ENCODE assay signal across 10 cellular contexts in genomic region chr17:3886776-3887175, GRCh38. TPM values are rescaled to one million over a fixed set of nuclear protein-coding genes. Genes with fewer than 3 reads are reported as not detected.
DNase-seq lines count a peak whose midpoint lies in the region; ATAC-seq, FAIRE-seq and TF ChIP-seq lines count a peak whose summit lies in the region.
"Had no signal": no experiment of that assay in that cellular context is flagged by ENCODE, and none has a peak within 500 bp of the region (broad histone marks: within the 10 kb centered on the region; RNA-seq: fewer than 3 reads in every experiment).

No MANE protein-coding gene starts in this region.

- intact Hi-C loops in HepG2 (cut with micrococcal nuclease; ENCODE audit: unreplicated experiment): no loop called here
- intact Hi-C loops in breast epithelium (cut with DNase I; ENCODE audit: low total_unique reads): no loop called here
- intact Hi-C loops in uterus (cut with DNase I; ENCODE audit: low total_unique reads): no loop called here

- H3K27me3 ChIP-seq in liver (ENCODE audit: control insufficient read depth in 4 of 4, insufficient read depth in 4 of 4, low read length in 3 of 4): peaks cover 0 to 2% (median 0%) of the 10 kb centered on the region in 4 donors
- H3K27me3 ChIP-seq in HepG2 (ENCODE audit: control insufficient read depth in 1 of 2, insufficient read depth in 2 of 2, low read length in 2 of 2): no peaks in the 10 kb centered on the region
- no peaks in the 10 kb centered on the region for H3K27me3 ChIP-seq in breast epithelium
- no peaks in the 10 kb centered on the region for H3K27me3 ChIP-seq in mesenchymal stem cell (ENCODE audit: control insufficient read depth in 1 of 2, insufficient read depth in 1 of 2, low read length in 2 of 2)
- H3K27me3 ChIP-seq in uterus: no peaks in the 10 kb centered on the region

- FAIRE-seq in HepG2 (lab: Jason Lieb, UNC): no peak

- in situ Hi-C loops in HepG2 (cut with HindIII; ENCODE audit: extremely low pct_ligation_motif_present, low pct_unique_long_range_greater_than_20kb): no loop called here

- H2AK5ac ChIP-seq in mesenchymal stem cell (ENCODE audit: low read length, severe bottlenecking): peak overlapping the region; percentile 42

- H2BK5ac ChIP-seq in mesenchymal stem cell (ENCODE audit: low read depth, low read length, poor library complexity, severe bottlenecking): no peak overlapping the region

- no peak for TF ChIP-seq EP300 in HepG2 (IDR thresholded peaks at IDR 0.05; ENCODE audit: low read depth in 2 of 2, low read length in 2 of 2)
- TF ChIP-seq EP300 in HepG2 (CRISPR knock-in tag; IDR thresholded peaks at IDR 0.05; ENCODE audit: borderline replicate concordance): no peak

- H3K9ac ChIP-seq in liver (ENCODE audit: low read depth in 1 of 2, low read length in 2 of 2) (no peak overlapping the region), HepG2 (ENCODE audit: insufficient read depth, low read depth, low read length) (no peak overlapping the region), mesenchymal stem cell (ENCODE audit: low read length) (peak overlapping the region; percentile 88)

- H2BK12ac ChIP-seq in mesenchymal stem cell (ENCODE audit: low read length in 2 of 2): peak overlapping the region; percentile 11 to 69

- peak overlapping the region in 1 of 2 experiments; percentile 71 for H3K18ac ChIP-seq in mesenchymal stem cell (ENCODE audit: low read depth in 1 of 2, low read length in 2 of 2)

- H3K23ac ChIP-seq in mesenchymal stem cell (ENCODE audit: low read length in 2 of 2): no peak overlapping the region

- no peak overlapping the region for H4K91ac ChIP-seq in mesenchymal stem cell (ENCODE audit: low read length)

- DNase-seq in HepG2 (ENCODE audit: low spot score): no peak
- DNase-seq in breast epithelium (ENCODE audit: low spot score in 2 of 2): no peak
- no peak for DNase-seq in mesenchymal stem cell
- DNase-seq in uterus: no peak
- no peak for DNase-seq in HK-2 (ENCODE audit: unreplicated experiment)
- no peak for DNase-seq in COLO668 (lab: John Stamatoyannopoulos, UW; ENCODE audit: unreplicated experiment)
- DNase-seq in RKO (ENCODE audit: low spot score): no peak
- DNase-seq: Caco-2, NCI-H187 had no signal

- peaks cover 7% of the 10 kb centered on the region for H3K79me1 ChIP-seq in mesenchymal stem cell (replicated peaks; ENCODE audit: low read length, poor library complexity, severe bottlenecking)

- H3K4me2 ChIP-seq in HepG2 (ENCODE audit: low read depth, low read length) (no peak overlapping the region), mesenchymal stem cell (ENCODE audit: low read length, poor library complexity, severe bottlenecking) (no peak overlapping the region)

- H3K9me3 ChIP-seq in liver (ENCODE audit: control insufficient read depth in 4 of 4, low read length in 3 of 4) (no peaks in the 10 kb centered on the region), HepG2 (ENCODE audit: low read length) (no peaks in the 10 kb centered on the region), breast epithelium (no peaks in the 10 kb centered on the region), mesenchymal stem cell (ENCODE audit: control insufficient read depth, low read length) (no peaks in the 10 kb centered on the region), uterus (no peaks in the 10 kb centered on the region)
- H3K9me3 ChIP-seq: Caco-2 had no signal

- no peak for TF ChIP-seq POLR2A in HepG2 (IDR thresholded peaks at IDR 0.05; ENCODE audit: insufficient read depth in 1 of 2, low read depth in 2 of 2, low read length in 2 of 2)
- TF ChIP-seq POLR2A in breast epithelium (IDR thresholded peaks at IDR 0.05): no peak
- no peak for TF ChIP-seq POLR2A in uterus (IDR thresholded peaks at IDR 0.05)

- H2BK15ac ChIP-seq in mesenchymal stem cell (ENCODE audit: low read depth, poor library complexity, severe bottlenecking): no peak overlapping the region

- no peak for ATAC-seq in HepG2

- H3K79me2 ChIP-seq in HepG2 (ENCODE audit: insufficient read depth, low read length): no peaks in the 10 kb centered on the region

- no peak overlapping the region for H4K8ac ChIP-seq in mesenchymal stem cell (ENCODE audit: low read length)

- peak overlapping the region in 1 of 2 experiments; percentile 8 for H3K4ac ChIP-seq in mesenchymal stem cell (ENCODE audit: low read depth in 1 of 2, low read length in 2 of 2)

- TF ChIP-seq RAD21 in liver (IDR thresholded peaks at IDR 0.05) (no peak), HepG2 (CRISPR knock-in tag; IDR thresholded peaks at IDR 0.05) (no peak)

- H3K36me3 ChIP-seq in liver (ENCODE audit: control insufficient read depth in 4 of 4, insufficient read depth in 3 of 4, low read depth in 1 of 4, low read length in 3 of 4): no peaks in the 10 kb centered on the region
- no peaks in the 10 kb centered on the region; a peak in 1 of 5 replicates for H3K36me3 ChIP-seq in HepG2 (replicated peaks in 1 of 2; ENCODE audit: control insufficient read depth in 1 of 2, insufficient read depth in 2 of 2, low read length in 2 of 2)
- no peaks in the 10 kb centered on the region for H3K36me3 ChIP-seq in breast epithelium
- peaks cover 35 to 42% of the 10 kb centered on the region in 2 experiments for H3K36me3 ChIP-seq in mesenchymal stem cell (ENCODE audit: control insufficient read depth in 1 of 2, insufficient read depth in 2 of 2, low read depth in 1 of 2, low read length in 2 of 2)
- no peaks in the 10 kb centered on the region for H3K36me3 ChIP-seq in uterus

- H2BK120ac ChIP-seq in mesenchymal stem cell (ENCODE audit: low read depth, low read length): no peak overlapping the region

- POLR2A ChIA-PET in HepG2 (lab: Yijun Ruan, JAX): no interaction called here

- H4K20me1 ChIP-seq in HepG2 (ENCODE audit: insufficient read depth, low read length): no peaks in the 10 kb centered on the region

- no peak overlapping the region for H3K14ac ChIP-seq in mesenchymal stem cell (ENCODE audit: low read length in 2 of 2)

- H3K4me1 ChIP-seq in liver (ENCODE audit: control insufficient read depth in 4 of 4, insufficient read depth in 4 of 4, low read length in 3 of 4): peaks cover 0 to 13% (median 6%) of the 10 kb centered on the region in 4 donors
- peaks cover 6% of the 10 kb centered on the region for H3K4me1 ChIP-seq in HepG2 (ENCODE audit: insufficient read depth, low read length)
- peaks cover 14 to 23% of the 10 kb centered on the region in 2 donors for H3K4me1 ChIP-seq in breast epithelium
- H3K4me1 ChIP-seq in mesenchymal stem cell (ENCODE audit: control insufficient read depth, insufficient read depth, low read depth, low read length): peaks cover 78% of the 10 kb centered on the region
- H3K4me1 ChIP-seq in uterus: peaks cover 8 to 41% of the 10 kb centered on the region in 2 donors
- H3K4me1 ChIP-seq: Caco-2 had no signal

- H3K4me3 ChIP-seq in liver (ENCODE audit: low read depth in 1 of 3, low read length in 3 of 3): no peak overlapping the region
- no peak overlapping the region for H3K4me3 ChIP-seq in HepG2 (replicated peaks in 1 of 3; ENCODE audit: insufficient read depth in 1 of 3, low read depth in 2 of 3, low read length in 3 of 3)
- H3K4me3 ChIP-seq in breast epithelium: no peak overlapping the region
- no peak overlapping the region for H3K4me3 ChIP-seq in mesenchymal stem cell (ENCODE audit: insufficient read depth in 1 of 2, low read depth in 1 of 2, low read length in 2 of 2)
- H3K4me3 ChIP-seq in uterus: no peak overlapping the region

- TF ChIP-seq CTCF in liver (IDR thresholded peaks at IDR 0.05; ENCODE audit: low read depth, low read length, missing input control): no peak
- TF ChIP-seq CTCF in HepG2 (CRISPR knock-in tag; IDR thresholded peaks at IDR 0.05): no peak
- no peak for TF ChIP-seq CTCF in breast epithelium (IDR thresholded peaks at IDR 0.05)
- TF ChIP-seq CTCF in uterus (IDR thresholded peaks at IDR 0.05): no peak

- CTCF ChIA-PET in HepG2 (lab: Yijun Ruan, JAX; ENCODE audit: low intra/inter-chr PET ratio, low total read pairs): no interaction called here

- 62% methylated on average over 10 of the region's 10 CpGs for WGBS in liver
- 90% methylated on average over 8 of the region's 10 CpGs for WGBS in HepG2 (ENCODE audit: low lambda C conversion rate)
- WGBS in mesenchymal stem cell: 82% methylated on average over 10 of the region's 10 CpGs

- no TSS peak for BruUV-seq in HepG2 (replicated peaks; lab: Mats Ljungman, UMichigan)

- H2AFZ ChIP-seq in HepG2 (ENCODE audit: low read length) (no peak overlapping the region), mesenchymal stem cell (ENCODE audit: low read depth, low read length) (no peak overlapping the region)

- H3K27ac ChIP-seq in liver (ENCODE audit: low read depth in 1 of 2, low read length in 2 of 2): peak overlapping the region; percentile 53 to 55
- H3K27ac ChIP-seq in HepG2 (ENCODE audit: extremely low read length, insufficient read depth, low read length): no peak overlapping the region
- peak overlapping the region; percentile 87 to 92 for H3K27ac ChIP-seq in breast epithelium
- H3K27ac ChIP-seq in mesenchymal stem cell (ENCODE audit: low read length, poor library complexity, severe bottlenecking): no peak overlapping the region
- H3K27ac ChIP-seq in uterus: peak overlapping the region; percentile 96 to 97

RNA-seq across cellular contexts. Expression of gene CAMKK1, which starts 6.1 kb away (rescaled TPM):
- total RNA-seq in liver: under 1 TPM; 0.51 to 0.67 TPM
- under 1 TPM; 0.24 to 0.48 TPM for polyA plus RNA-seq in liver
- total RNA-seq in HepG2 (2016; rRNA removed; fragmentation: Illumina TruSeq; extraction: Trizol): 0.83 and 1.5 TPM in 2 replicates
- total RNA-seq in HepG2 (2016; cell fraction: cytosol; rRNA removed; fragmentation: Illumina TruSeq; extraction: Trizol; ENCODE audit: low read depth): 0.09 and 0.20 TPM in 2 replicates
- 0.85 and 1.3 TPM in 2 replicates for total RNA-seq in HepG2 (2016; cell fraction: insoluble cytoplasmic fraction; rRNA removed; fragmentation: Illumina TruSeq; extraction: Trizol)
- total RNA-seq in HepG2 (2016; cell fraction: membrane; rRNA removed; fragmentation: Illumina TruSeq; extraction: Trizol): 0.62 and 0.65 TPM in 2 replicates
- 1.3 and 1.8 TPM in 2 replicates for total RNA-seq in HepG2 (2016; cell fraction: nucleus; rRNA removed; fragmentation: Illumina TruSeq; extraction: Trizol)
- polyA plus RNA-seq in HepG2 (2011; rRNA removed): 1.6 and 2.1 TPM in 2 replicates
- polyA plus RNA-seq in HepG2 (2011; cell fraction: cytosol; rRNA removed): 1.1 TPM in 2 replicates
- polyA plus RNA-seq in HepG2 (2011; cell fraction: nucleus; rRNA removed): 6.4 and 7.0 TPM in 2 replicates
- 1.1 and 1.4 TPM in 2 replicates for polyA plus RNA-seq in HepG2 (2012)
- 0.11 and 0.17 TPM in 2 replicates for polyA plus RNA-seq in HepG2 (2016; cell fraction: cytosol; fragmentation: Illumina TruSeq; extraction: Trizol; ENCODE audit: low read depth)
- polyA plus RNA-seq in HepG2 (2016; cell fraction: insoluble cytoplasmic fraction; fragmentation: Illumina TruSeq; extraction: Trizol; ENCODE audit: low read depth): 0.91 and 0.97 TPM in 2 replicates
- 0.35 and 0.49 TPM in 2 replicates for polyA plus RNA-seq in HepG2 (2016; cell fraction: membrane; fragmentation: Illumina TruSeq; extraction: Trizol; ENCODE audit: low read depth)
- polyA plus RNA-seq in HepG2 (2016; cell fraction: nucleus; fragmentation: Illumina TruSeq; extraction: Trizol; ENCODE audit: insufficient read depth, low read depth): 3.4 and 4.1 TPM in 2 replicates
- polyA minus RNA-seq in HepG2 (2011; rRNA and poly(A)+ RNA removed; ENCODE audit: low replicate concordance): 2.5 and 40.0 TPM in 2 replicates
- polyA minus RNA-seq in HepG2 (2011; cell fraction: cytosol; rRNA and poly(A)+ RNA removed): 0.20 and 0.62 TPM in 2 replicates
- polyA minus RNA-seq in HepG2 (2011; cell fraction: nucleus; rRNA and poly(A)+ RNA removed): 1.5 and 2.2 TPM in 2 replicates
- total RNA-seq in breast epithelium: 1 to 10 TPM; 3.0 to 7.8 (median 6.9) TPM
- polyA plus RNA-seq in mesenchymal stem cell (2013, experiment 1 of 2): 3.0 TPM
- 2.6 TPM for polyA plus RNA-seq in mesenchymal stem cell (2013, experiment 2 of 2)
- total RNA-seq in uterus: 10 to 100 TPM in 1 of 4 donors, 1 to 10 TPM in 3; 2.6 to 37.6 (median 6.4) TPM

RNA-seq across cellular contexts. Expression of gene P2RX1, which starts 29.5 kb away (rescaled TPM):
- total RNA-seq in liver (1 to 10 TPM in 1 of 2 donors, under 1 TPM in 1; 0.75 to 5.2 TPM), HepG2 (2016; rRNA removed; fragmentation: Illumina TruSeq; extraction: Trizol) (0.04 TPM in 1 of 2 replicates, not detected in the other), breast epithelium (1 to 10 TPM; 1.2 to 3.5 (median 2.0) TPM), uterus (10 to 100 TPM in 2 of 4 donors, 1 to 10 TPM in 2; 1.2 to 18.8 (median 9.9) TPM)
- polyA plus RNA-seq in liver (under 1 TPM; 0.44 to 0.53 TPM), HepG2 (2011; rRNA removed) (0.50 and 0.84 TPM in 2 replicates)
- not detected in 2 replicates for total RNA-seq in HepG2 (2016; cell fraction: cytosol; rRNA removed; fragmentation: Illumina TruSeq; extraction: Trizol; ENCODE audit: low read depth)
- total RNA-seq in HepG2 (2016; cell fraction: insoluble cytoplasmic fraction; rRNA removed; fragmentation: Illumina TruSeq; extraction: Trizol): 0.04 TPM in 1 of 2 replicates, not detected in the other
- total RNA-seq in HepG2 (2016; cell fraction: membrane; rRNA removed; fragmentation: Illumina TruSeq; extraction: Trizol): not detected in 2 replicates
- total RNA-seq in HepG2 (2016; cell fraction: nucleus; rRNA removed; fragmentation: Illumina TruSeq; extraction: Trizol): 0.12 TPM in 1 of 2 replicates, not detected in the other
- 0.12 and 0.33 TPM in 2 replicates for polyA plus RNA-seq in HepG2 (2011; cell fraction: cytosol; rRNA removed)
- polyA plus RNA-seq in HepG2 (2011; cell fraction: nucleus; rRNA removed): 2.2 and 2.3 TPM in 2 replicates
- polyA plus RNA-seq in HepG2 (2012): 0.20 and 0.44 TPM in 2 replicates
- polyA plus RNA-seq in HepG2 (2016; cell fraction: cytosol; fragmentation: Illumina TruSeq; extraction: Trizol; ENCODE audit: low read depth): not detected in 2 replicates
- not detected in 2 replicates for polyA plus RNA-seq in HepG2 (2016; cell fraction: insoluble cytoplasmic fraction; fragmentation: Illumina TruSeq; extraction: Trizol; ENCODE audit: low read depth)
- not detected in 2 replicates for polyA plus RNA-seq in HepG2 (2016; cell fraction: membrane; fragmentation: Illumina TruSeq; extraction: Trizol; ENCODE audit: low read depth)
- polyA plus RNA-seq in HepG2 (2016; cell fraction: nucleus; fragmentation: Illumina TruSeq; extraction: Trizol; ENCODE audit: insufficient read depth, low read depth): 0.15 TPM in 1 of 2 replicates, not detected in the other
- polyA minus RNA-seq in HepG2 (2011; rRNA and poly(A)+ RNA removed; ENCODE audit: low replicate concordance): 0.19 and 0.34 TPM in 2 replicates
- polyA minus RNA-seq in HepG2 (2011; cell fraction: cytosol; rRNA and poly(A)+ RNA removed): 0.18 TPM in 1 of 2 replicates, not detected in the other
- 0.39 and 0.62 TPM in 2 replicates for polyA minus RNA-seq in HepG2 (2011; cell fraction: nucleus; rRNA and poly(A)+ RNA removed)
- 0.47 TPM for polyA plus RNA-seq in mesenchymal stem cell (2013, experiment 1 of 2)
- polyA plus RNA-seq in mesenchymal stem cell (2013, experiment 2 of 2): 0.49 TPM

RNA-seq across cellular contexts. Expression of gene NCBP3, which starts 40.7 kb away (rescaled TPM):
- total RNA-seq in liver (10 to 100 TPM; 11.8 to 17.1 TPM), HepG2 (2016; rRNA removed; fragmentation: Illumina TruSeq; extraction: Trizol) (20.6 and 24.8 TPM in 2 replicates), breast epithelium (10 to 100 TPM; 21.6 to 34.1 (median 25.9) TPM), uterus (10 to 100 TPM; 16.5 to 46.7 (median 30.1) TPM)
- polyA plus RNA-seq in liver (1 to 10 TPM; 4.6 to 4.8 TPM), HepG2 (2011; rRNA removed) (16.6 and 19.5 TPM in 2 replicates)
- total RNA-seq in HepG2 (2016; cell fraction: cytosol; rRNA removed; fragmentation: Illumina TruSeq; extraction: Trizol; ENCODE audit: low read depth): 3.9 and 4.8 TPM in 2 replicates
- total RNA-seq in HepG2 (2016; cell fraction: insoluble cytoplasmic fraction; rRNA removed; fragmentation: Illumina TruSeq; extraction: Trizol): 21.8 and 23.5 TPM in 2 replicates
- total RNA-seq in HepG2 (2016; cell fraction: membrane; rRNA removed; fragmentation: Illumina TruSeq; extraction: Trizol): 7.8 and 9.5 TPM in 2 replicates
- 30.1 and 35.2 TPM in 2 replicates for total RNA-seq in HepG2 (2016; cell fraction: nucleus; rRNA removed; fragmentation: Illumina TruSeq; extraction: Trizol)
- 4.6 and 5.5 TPM in 2 replicates for polyA plus RNA-seq in HepG2 (2011; cell fraction: cytosol; rRNA removed)
- polyA plus RNA-seq in HepG2 (2011; cell fraction: nucleus; rRNA removed): 27.4 and 36.6 TPM in 2 replicates
- 22.5 and 26.0 TPM in 2 replicates for polyA plus RNA-seq in HepG2 (2012)
- 1.2 and 1.9 TPM in 2 replicates for polyA plus RNA-seq in HepG2 (2016; cell fraction: cytosol; fragmentation: Illumina TruSeq; extraction: Trizol; ENCODE audit: low read depth)
- 22.8 and 23.0 TPM in 2 replicates for polyA plus RNA-seq in HepG2 (2016; cell fraction: insoluble cytoplasmic fraction; fragmentation: Illumina TruSeq; extraction: Trizol; ENCODE audit: low read depth)
- polyA plus RNA-seq in HepG2 (2016; cell fraction: membrane; fragmentation: Illumina TruSeq; extraction: Trizol; ENCODE audit: low read depth): 4.1 and 4.3 TPM in 2 replicates
- 77.0 and 80.1 TPM in 2 replicates for polyA plus RNA-seq in HepG2 (2016; cell fraction: nucleus; fragmentation: Illumina TruSeq; extraction: Trizol; ENCODE audit: insufficient read depth, low read depth)
- 8.7 and 10.7 TPM in 2 replicates for polyA minus RNA-seq in HepG2 (2011; rRNA and poly(A)+ RNA removed; ENCODE audit: low replicate concordance)
- polyA minus RNA-seq in HepG2 (2011; cell fraction: cytosol; rRNA and poly(A)+ RNA removed): 3.4 and 5.1 TPM in 2 replicates
- polyA minus RNA-seq in HepG2 (2011; cell fraction: nucleus; rRNA and poly(A)+ RNA removed): 42.4 and 49.2 TPM in 2 replicates
- 20.3 TPM for polyA plus RNA-seq in mesenchymal stem cell (2013, experiment 1 of 2)
- polyA plus RNA-seq in mesenchymal stem cell (2013, experiment 2 of 2): 19.5 TPM

Comparison
In these comparisons a context has a peak if more than half of its experiments do, and no peak if none do; other contexts are left out.
1. H3K27ac ChIP-seq: peak in liver (2 of 2), breast epithelium (2 of 2) and uterus (2 of 2); none in HepG2 (single experiment) and mesenchymal stem cell (single experiment).